Comparison of ENCODE assay signal across 1 cellular context in genomic region chr19:45692187-45693111, GRCh38.
TF ChIP-seq lines count a peak whose summit lies in the region.

Gene QPCTL, plus strand, starts transcription at chr19:45692666. Its CDS starts 38 bp downstream, at chr19:45692704.

TF ChIP-seq in HepG2, 621 proteins besides CTCF, POLR2A, EP300 and RAD21 (continued from another document and continues in another):
- TF ChIP-seq PRDM15 (CRISPR knock-in tag; IDR thresholded peaks at IDR 0.05) (no peak), NFYB (CRISPR knock-in tag; IDR thresholded peaks at IDR 0.05) (peak; percentile 94), ZNF362 (CRISPR knock-in tag; IDR thresholded peaks at IDR 0.05; ENCODE audit: borderline replicate concordance) (no peak), ZFP36 (IDR thresholded peaks at IDR 0.05; ENCODE audit: borderline replicate concordance, low read depth, low read length, partially characterized antibody) (no peak), NCOA5 (CRISPR knock-in tag; IDR thresholded peaks at IDR 0.05) (no peak), KAT7 (CRISPR knock-in tag; IDR thresholded peaks at IDR 0.05; ENCODE audit: borderline replicate concordance) (0 out of 2 replicates have a peak, but pooled peaks have one; percentile 3), ZMAT3 (CRISPR knock-in tag; conservative IDR thresholded peaks at IDR 0.05) (no peak), PPARG (CRISPR knock-in tag; conservative IDR thresholded peaks at IDR 0.05) (no peak), ZBTB10 (CRISPR knock-in tag; IDR thresholded peaks at IDR 0.05; ENCODE audit: borderline replicate concordance) (no peak), MXD1 (CRISPR knock-in tag; IDR thresholded peaks at IDR 0.05) (peak; percentile 95; the same call in 1 of the 2 replicates), TFDP1 (CRISPR knock-in tag; IDR thresholded peaks at IDR 0.05; ENCODE audit: borderline replicate concordance) (peak; percentile 93; the same call in 1 of the 2 replicates), SPEN (CRISPR knock-in tag; IDR thresholded peaks at IDR 0.05; ENCODE audit: low read depth) (peak; percentile 76; the same call in 1 of the 2 replicates), RBFOX2 (IDR thresholded peaks at IDR 0.05; ENCODE audit: low read depth, low read length) (peak; percentile 87), ZC3H13 (CRISPR knock-in tag; IDR thresholded peaks at IDR 0.05) (no peak), GATAD1 (CRISPR knock-in tag; IDR thresholded peaks at IDR 0.05) (peak; percentile 89)
- TF ChIP-seq, protein P1, sequence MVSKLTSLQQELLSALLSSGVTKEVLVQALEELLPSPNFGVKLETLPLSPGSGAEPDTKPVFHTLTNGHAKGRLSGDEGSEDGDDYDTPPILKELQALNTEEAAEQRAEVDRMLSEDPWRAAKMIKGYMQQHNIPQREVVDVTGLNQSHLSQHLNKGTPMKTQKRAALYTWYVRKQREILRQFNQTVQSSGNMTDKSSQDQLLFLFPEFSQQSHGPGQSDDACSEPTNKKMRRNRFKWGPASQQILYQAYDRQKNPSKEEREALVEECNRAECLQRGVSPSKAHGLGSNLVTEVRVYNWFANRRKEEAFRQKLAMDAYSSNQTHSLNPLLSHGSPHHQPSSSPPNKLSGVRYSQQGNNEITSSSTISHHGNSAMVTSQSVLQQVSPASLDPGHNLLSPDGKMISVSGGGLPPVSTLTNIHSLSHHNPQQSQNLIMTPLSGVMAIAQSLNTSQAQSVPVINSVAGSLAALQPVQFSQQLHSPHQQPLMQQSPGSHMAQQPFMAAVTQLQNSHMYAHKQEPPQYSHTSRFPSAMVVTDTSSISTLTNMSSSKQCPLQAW (CRISPR knock-in tag; IDR thresholded peaks at IDR 0.05): peak; percentile 79
- TF ChIP-seq, protein P2, sequence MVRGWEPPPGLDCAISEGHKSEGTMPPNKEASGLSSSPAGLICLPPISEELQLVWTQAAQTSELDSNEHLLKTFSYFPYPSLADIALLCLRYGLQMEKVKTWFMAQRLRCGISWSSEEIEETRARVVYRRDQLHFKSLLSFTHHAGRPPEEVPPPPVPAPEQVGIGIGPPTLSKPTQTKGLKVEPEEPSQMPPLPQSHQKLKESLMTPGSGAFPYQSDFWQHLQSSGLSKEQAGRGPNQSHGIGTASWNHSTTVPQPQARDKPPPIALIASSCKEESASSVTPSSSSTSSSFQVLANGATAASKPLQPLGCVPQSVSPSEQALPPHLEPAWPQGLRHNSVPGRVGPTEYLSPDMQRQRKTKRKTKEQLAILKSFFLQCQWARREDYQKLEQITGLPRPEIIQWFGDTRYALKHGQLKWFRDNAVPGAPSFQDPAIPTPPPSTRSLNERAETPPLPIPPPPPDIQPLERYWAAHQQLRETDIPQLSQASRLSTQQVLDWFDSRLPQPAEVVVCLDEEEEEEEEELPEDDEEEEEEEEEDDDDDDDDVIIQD (CRISPR knock-in tag; IDR thresholded peaks at IDR 0.05; ENCODE audit: low read depth): peak; percentile 63; the same call in 1 of the 2 replicates
- TF ChIP-seq, protein P3, sequence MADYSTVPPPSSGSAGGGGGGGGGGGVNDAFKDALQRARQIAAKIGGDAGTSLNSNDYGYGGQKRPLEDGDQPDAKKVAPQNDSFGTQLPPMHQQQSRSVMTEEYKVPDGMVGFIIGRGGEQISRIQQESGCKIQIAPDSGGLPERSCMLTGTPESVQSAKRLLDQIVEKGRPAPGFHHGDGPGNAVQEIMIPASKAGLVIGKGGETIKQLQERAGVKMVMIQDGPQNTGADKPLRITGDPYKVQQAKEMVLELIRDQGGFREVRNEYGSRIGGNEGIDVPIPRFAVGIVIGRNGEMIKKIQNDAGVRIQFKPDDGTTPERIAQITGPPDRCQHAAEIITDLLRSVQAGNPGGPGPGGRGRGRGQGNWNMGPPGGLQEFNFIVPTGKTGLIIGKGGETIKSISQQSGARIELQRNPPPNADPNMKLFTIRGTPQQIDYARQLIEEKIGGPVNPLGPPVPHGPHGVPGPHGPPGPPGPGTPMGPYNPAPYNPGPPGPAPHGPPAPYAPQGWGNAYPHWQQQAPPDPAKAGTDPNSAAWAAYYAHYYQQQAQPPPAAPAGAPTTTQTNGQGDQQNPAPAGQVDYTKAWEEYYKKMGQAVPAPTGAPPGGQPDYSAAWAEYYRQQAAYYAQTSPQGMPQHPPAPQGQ (CRISPR knock-in tag; IDR thresholded peaks at IDR 0.05; ENCODE audit: borderline replicate concordance): no peak
- TF ChIP-seq, protein P4, sequence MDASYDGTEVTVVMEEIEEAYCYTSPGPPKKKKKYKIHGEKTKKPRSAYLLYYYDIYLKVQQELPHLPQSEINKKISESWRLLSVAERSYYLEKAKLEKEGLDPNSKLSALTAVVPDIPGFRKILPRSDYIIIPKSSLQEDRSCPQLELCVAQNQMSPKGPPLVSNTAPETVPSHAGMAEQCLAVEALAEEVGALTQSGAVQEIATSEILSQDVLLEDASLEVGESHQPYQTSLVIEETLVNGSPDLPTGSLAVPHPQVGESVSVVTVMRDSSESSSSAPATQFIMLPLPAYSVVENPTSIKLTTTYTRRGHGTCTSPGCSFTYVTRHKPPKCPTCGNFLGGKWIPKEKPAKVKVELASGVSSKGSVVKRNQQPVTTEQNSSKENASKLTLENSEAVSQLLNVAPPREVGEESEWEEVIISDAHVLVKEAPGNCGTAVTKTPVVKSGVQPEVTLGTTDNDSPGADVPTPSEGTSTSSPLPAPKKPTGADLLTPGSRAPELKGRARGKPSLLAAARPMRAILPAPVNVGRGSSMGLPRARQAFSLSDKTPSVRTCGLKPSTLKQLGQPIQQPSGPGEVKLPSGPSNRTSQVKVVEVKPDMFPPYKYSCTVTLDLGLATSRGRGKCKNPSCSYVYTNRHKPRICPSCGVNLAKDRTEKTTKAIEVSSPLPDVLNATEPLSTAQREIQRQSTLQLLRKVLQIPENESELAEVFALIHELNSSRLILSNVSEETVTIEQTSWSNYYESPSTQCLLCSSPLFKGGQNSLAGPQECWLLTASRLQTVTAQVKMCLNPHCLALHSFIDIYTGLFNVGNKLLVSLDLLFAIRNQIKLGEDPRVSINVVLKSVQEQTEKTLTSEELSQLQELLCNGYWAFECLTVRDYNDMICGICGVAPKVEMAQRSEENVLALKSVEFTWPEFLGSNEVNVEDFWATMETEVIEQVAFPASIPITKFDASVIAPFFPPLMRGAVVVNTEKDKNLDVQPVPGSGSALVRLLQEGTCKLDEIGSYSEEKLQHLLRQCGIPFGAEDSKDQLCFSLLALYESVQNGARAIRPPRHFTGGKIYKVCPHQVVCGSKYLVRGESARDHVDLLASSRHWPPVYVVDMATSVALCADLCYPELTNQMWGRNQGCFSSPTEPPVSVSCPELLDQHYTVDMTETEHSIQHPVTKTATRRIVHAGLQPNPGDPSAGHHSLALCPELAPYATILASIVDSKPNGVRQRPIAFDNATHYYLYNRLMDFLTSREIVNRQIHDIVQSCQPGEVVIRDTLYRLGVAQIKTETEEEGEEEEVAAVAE (CRISPR knock-in tag; IDR thresholded peaks at IDR 0.05; ENCODE audit: borderline replicate concordance): no peak; the same call in 1 of the 2 replicates
- TF ChIP-seq, protein P5, sequence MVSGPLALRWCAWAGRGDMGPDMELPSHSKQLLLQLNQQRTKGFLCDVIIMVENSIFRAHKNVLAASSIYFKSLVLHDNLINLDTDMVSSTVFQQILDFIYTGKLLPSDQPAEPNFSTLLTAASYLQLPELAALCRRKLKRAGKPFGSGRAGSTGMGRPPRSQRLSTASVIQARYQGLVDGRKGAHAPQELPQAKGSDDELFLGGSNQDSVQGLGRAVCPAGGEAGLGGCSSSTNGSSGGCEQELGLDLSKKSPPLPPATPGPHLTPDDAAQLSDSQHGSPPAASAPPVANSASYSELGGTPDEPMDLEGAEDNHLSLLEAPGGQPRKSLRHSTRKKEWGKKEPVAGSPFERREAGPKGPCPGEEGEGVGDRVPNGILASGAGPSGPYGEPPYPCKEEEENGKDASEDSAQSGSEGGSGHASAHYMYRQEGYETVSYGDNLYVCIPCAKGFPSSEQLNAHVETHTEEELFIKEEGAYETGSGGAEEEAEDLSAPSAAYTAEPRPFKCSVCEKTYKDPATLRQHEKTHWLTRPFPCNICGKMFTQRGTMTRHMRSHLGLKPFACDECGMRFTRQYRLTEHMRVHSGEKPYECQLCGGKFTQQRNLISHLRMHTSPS (CRISPR knock-in tag; IDR thresholded peaks at IDR 0.05; ENCODE audit: low read depth): peak; percentile 43; the same call in 1 of the 2 replicates
